1 cellular context compared by ENCODE assay signal in the genomic region with DNA sequence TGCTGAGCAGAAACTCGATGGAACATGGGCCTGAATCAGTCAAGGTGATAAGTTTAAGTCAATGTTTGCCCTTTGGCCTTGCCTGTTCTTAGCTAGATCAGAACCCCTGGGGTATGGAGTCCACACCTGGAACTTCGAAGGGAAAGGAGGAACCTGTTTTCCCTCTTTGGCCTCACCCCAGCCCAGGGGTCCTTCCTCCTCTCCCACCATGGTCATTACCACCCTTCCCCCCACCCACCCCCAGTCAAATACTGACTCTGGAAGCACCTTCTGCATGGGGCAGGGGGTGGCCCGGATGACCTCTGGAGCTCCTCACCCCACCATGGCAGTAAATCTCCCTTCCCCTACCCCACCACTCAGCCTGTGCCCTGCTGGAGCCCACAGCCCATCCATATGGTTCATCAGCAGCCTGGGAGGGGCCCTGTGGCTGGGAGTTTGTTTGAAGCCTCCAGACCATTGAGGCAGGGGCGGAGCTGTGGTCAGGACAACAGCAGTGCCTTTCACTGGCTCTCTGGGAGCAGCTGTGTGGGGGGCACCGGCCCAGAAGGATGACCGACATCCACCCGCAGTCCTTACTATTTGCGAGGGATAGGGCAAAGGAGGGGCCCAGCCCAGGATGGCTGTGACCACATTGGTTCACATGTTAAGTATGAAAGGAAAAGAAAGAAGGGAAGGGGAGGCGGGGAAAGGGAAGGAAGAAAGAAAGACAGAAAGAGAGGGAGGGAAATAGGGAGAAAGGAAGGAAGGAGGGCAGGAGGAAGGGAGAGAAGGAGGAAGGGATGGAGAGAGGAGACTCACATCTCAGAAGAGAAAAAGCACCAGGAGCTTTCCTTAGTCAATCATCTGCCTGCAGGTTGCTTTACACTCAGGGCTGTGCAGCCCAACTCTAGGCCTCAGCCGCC.
TF ChIP-seq lines count a peak whose summit lies in the region.

No MANE protein-coding gene starts in this region.

TF ChIP-seq in HEK293, 187 proteins besides CTCF, POLR2A, EP300 and RAD21 (continued from another document):
- TF ChIP-seq, protein P1, sequence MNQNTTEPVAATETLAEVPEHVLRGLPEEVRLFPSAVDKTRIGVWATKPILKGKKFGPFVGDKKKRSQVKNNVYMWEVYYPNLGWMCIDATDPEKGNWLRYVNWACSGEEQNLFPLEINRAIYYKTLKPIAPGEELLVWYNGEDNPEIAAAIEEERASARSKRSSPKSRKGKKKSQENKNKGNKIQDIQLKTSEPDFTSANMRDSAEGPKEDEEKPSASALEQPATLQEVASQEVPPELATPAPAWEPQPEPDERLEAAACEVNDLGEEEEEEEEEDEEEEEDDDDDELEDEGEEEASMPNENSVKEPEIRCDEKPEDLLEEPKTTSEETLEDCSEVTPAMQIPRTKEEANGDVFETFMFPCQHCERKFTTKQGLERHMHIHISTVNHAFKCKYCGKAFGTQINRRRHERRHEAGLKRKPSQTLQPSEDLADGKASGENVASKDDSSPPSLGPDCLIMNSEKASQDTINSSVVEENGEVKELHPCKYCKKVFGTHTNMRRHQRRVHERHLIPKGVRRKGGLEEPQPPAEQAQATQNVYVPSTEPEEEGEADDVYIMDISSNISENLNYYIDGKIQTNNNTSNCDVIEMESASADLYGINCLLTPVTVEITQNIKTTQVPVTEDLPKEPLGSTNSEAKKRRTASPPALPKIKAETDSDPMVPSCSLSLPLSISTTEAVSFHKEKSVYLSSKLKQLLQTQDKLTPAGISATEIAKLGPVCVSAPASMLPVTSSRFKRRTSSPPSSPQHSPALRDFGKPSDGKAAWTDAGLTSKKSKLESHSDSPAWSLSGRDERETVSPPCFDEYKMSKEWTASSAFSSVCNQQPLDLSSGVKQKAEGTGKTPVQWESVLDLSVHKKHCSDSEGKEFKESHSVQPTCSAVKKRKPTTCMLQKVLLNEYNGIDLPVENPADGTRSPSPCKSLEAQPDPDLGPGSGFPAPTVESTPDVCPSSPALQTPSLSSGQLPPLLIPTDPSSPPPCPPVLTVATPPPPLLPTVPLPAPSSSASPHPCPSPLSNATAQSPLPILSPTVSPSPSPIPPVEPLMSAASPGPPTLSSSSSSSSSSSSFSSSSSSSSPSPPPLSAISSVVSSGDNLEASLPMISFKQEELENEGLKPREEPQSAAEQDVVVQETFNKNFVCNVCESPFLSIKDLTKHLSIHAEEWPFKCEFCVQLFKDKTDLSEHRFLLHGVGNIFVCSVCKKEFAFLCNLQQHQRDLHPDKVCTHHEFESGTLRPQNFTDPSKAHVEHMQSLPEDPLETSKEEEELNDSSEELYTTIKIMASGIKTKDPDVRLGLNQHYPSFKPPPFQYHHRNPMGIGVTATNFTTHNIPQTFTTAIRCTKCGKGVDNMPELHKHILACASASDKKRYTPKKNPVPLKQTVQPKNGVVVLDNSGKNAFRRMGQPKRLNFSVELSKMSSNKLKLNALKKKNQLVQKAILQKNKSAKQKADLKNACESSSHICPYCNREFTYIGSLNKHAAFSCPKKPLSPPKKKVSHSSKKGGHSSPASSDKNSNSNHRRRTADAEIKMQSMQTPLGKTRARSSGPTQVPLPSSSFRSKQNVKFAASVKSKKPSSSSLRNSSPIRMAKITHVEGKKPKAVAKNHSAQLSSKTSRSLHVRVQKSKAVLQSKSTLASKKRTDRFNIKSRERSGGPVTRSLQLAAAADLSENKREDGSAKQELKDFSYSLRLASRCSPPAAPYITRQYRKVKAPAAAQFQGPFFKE (tag by site-specific recombination; IDR thresholded peaks at IDR 0.05; ENCODE audit: borderline replicate concordance) = no peak
- TF ChIP-seq, protein P2, sequence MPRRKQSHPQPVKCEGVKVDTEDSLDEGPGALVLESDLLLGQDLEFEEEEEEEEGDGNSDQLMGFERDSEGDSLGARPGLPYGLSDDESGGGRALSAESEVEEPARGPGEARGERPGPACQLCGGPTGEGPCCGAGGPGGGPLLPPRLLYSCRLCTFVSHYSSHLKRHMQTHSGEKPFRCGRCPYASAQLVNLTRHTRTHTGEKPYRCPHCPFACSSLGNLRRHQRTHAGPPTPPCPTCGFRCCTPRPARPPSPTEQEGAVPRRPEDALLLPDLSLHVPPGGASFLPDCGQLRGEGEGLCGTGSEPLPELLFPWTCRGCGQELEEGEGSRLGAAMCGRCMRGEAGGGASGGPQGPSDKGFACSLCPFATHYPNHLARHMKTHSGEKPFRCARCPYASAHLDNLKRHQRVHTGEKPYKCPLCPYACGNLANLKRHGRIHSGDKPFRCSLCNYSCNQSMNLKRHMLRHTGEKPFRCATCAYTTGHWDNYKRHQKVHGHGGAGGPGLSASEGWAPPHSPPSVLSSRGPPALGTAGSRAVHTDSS (tag by site-specific recombination; IDR thresholded peaks at IDR 0.05) = no peak
- TF ChIP-seq ZNF366 (tag by site-specific recombination; conservative IDR thresholded peaks at IDR 0.05) (peak; percentile 50; the same call in 1 of the 2 replicates), ZNF155 (tag by site-specific recombination; IDR thresholded peaks at IDR 0.05) (no peak), PRDM1 (tag by site-specific recombination; IDR thresholded peaks at IDR 0.05) (peak; percentile 67; the same call in 1 of the 2 replicates), ZNF157 (tag by site-specific recombination; IDR thresholded peaks at IDR 0.05) (no peak), ZNF184 (tag by site-specific recombination; IDR thresholded peaks at IDR 0.05) (no peak), ZNF140 (tag by site-specific recombination; IDR thresholded peaks at IDR 0.05) (no peak)
